1 cellular context compared by ENCODE assay signal in genomic region chr6:11918021-11918738, GRCh38.
TF ChIP-seq lines count a peak whose summit lies in the region.

No MANE protein-coding gene starts in this region.

TF ChIP-seq in endothelial cell of umbilical vein, 7 proteins besides CTCF, POLR2A, EP300 and RAD21 (continued from another document):
- TF ChIP-seq JUN (IDR thresholded peaks at IDR 0.05; ENCODE audit: borderline replicate concordance, insufficient read depth, insufficient read length, low read depth): no peak
- no peak for TF ChIP-seq GATA2 (IDR thresholded peaks at IDR 0.05; ENCODE audit: insufficient read depth, insufficient read length, low read depth, low read length)
